In the genomic region with DNA sequence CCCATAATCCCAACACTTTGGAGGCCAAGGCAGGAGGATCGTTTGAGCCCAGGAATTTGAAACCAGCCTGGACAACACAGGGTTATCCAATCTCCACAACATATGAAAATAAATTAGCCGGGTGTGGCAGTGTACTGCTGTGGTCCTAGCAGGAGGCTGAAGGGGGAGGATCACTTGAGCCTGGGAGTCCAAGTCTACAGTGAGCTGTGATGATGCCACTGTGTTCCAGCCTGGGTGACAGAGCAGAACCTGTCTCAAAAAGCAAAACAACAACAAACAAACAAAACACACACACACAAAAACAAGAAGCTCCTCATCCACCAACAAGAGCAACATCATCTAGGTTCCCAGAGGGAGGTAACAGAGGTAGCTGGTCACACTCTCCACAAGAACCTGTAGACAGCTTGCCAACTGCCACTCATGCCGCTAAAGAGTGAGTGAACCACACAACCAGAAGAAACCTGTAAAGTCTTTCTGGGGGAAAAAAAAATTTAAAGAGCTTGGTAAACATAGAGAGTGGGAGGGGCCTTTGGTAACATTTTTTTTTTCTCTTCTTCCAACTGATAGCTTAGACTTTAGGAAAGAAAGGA, we compare ENCODE assay signal across 21 cellular contexts. TPM values are rescaled to one million over a fixed set of nuclear protein-coding genes. Genes with fewer than 3 reads are reported as not detected.
A peak's percentile ranks its signal among the peaks of the same experiment; 100 is the strongest.
DNase-seq lines count a peak whose midpoint lies in the region; ATAC-seq and TF ChIP-seq lines count a peak whose summit lies in the region.
"Had no signal": no experiment of that assay in that cellular context is flagged by ENCODE, and none has a peak within 500 bp of the region (broad histone marks: within the 10 kb centered on the region; RNA-seq: fewer than 3 reads in every experiment).

No MANE protein-coding gene starts in this region.

- no peaks in the 10 kb centered on the region for H3K9me3 ChIP-seq in cardiac muscle cell (ENCODE audit: low read depth)
- no peaks in the 10 kb centered on the region for H3K9me3 ChIP-seq in heart left ventricle
- H3K9me3 ChIP-seq in upper lobe of right lung, result no peaks in the 10 kb centered on the region
- H3K9me3 ChIP-seq: breast epithelium had no signal

- WGBS in heart left ventricle, 4 donors, result 78 to 88% (median 83%) methylated on average over 3 of the region's 3 CpGs

- H3K4me1 Mint-ChIP-seq in activated T-helper 17 cell treated with anti-CD3 and anti-CD28 coated beads, Interleukin-2, amount 50 U/mL, for 72 hours, result peaks cover 18% of the 10 kb centered on the region
- H3K4me1 Mint-ChIP-seq: neural crest cell had no signal

- H3K4me3 Mint-ChIP-seq in activated T-helper 17 cell treated with anti-CD3 and anti-CD28 coated beads, Interleukin-2, amount 50 U/mL, for 72 hours, result no peak overlapping the region
- H3K4me3 Mint-ChIP-seq: activated naive CD8-positive, alpha-beta T cell treated with anti-CD3 and anti-CD28 coated beads, Interleukin-2, amount 50 U/mL, for 24 hours; memory B cell; neural crest cell had no signal

- H3K27ac ChIP-seq in cardiac muscle cell (peak overlapping the region; percentile 54), heart left ventricle (no peak overlapping the region), upper lobe of right lung (no peak overlapping the region)
- H3K27ac ChIP-seq: SK-N-MC had no signal

- ATAC-seq in heart left ventricle, result no peak
- no peak for ATAC-seq in activated T-helper 17 cell treated with anti-CD3 and anti-CD28 coated beads, Interleukin-2, amount 50 U/mL, for 72 hours (replicated peaks)
- peak; percentile 59 for ATAC-seq in left colon
- peak; percentile 64 for ATAC-seq in upper lobe of right lung
- no peak for ATAC-seq in HG03025 (IDR thresholded peaks at IDR 0.05; ENCODE audit: low FRiP score, unreplicated experiment)
- ATAC-seq: activated CD4-positive, CD25-positive, alpha-beta regulatory T cell treated with anti-CD3 and anti-CD28 coated beads, Interleukin-2, amount 50 U/mL, for 24 hours; activated naive CD8-positive, alpha-beta T cell treated with anti-CD3 and anti-CD28 coated beads, Interleukin-2, amount 50 U/mL, for 24 hours; HCT116 had no signal

- no peaks in the 10 kb centered on the region for H3K36me3 ChIP-seq in cardiac muscle cell
- H3K36me3 ChIP-seq in heart left ventricle, result no peaks in the 10 kb centered on the region
- no peaks in the 10 kb centered on the region for H3K36me3 ChIP-seq in upper lobe of right lung
- H3K36me3 ChIP-seq: breast epithelium had no signal

- H3K4me3 ChIP-seq in cardiac muscle cell, result no peak overlapping the region
- H3K4me3 ChIP-seq in heart left ventricle, result no peak overlapping the region
- H3K4me3 ChIP-seq in upper lobe of right lung, result no peak overlapping the region
- H3K4me3 ChIP-seq: breast epithelium, SK-N-MC had no signal

- no peaks in the 10 kb centered on the region for H3K36me3 Mint-ChIP-seq in activated T-helper 17 cell treated with anti-CD3 and anti-CD28 coated beads, Interleukin-2, amount 50 U/mL, for 72 hours (ENCODE audit: low read depth)

- no peaks in the 10 kb centered on the region for H3K27me3 Mint-ChIP-seq in activated T-helper 17 cell treated with anti-CD3 and anti-CD28 coated beads, Interleukin-2, amount 50 U/mL, for 72 hours
- H3K27me3 Mint-ChIP-seq: activated naive CD8-positive, alpha-beta T cell treated with anti-CD3 and anti-CD28 coated beads, Interleukin-2, amount 50 U/mL, for 24 hours; memory B cell had no signal

- no peak for TF ChIP-seq POLR2A in heart left ventricle (IDR thresholded peaks at IDR 0.05)

- no peaks in the 10 kb centered on the region for H3K9me3 Mint-ChIP-seq in activated T-helper 17 cell treated with anti-CD3 and anti-CD28 coated beads, Interleukin-2, amount 50 U/mL, for 72 hours
- H3K9me3 Mint-ChIP-seq: activated naive CD8-positive, alpha-beta T cell treated with anti-CD3 and anti-CD28 coated beads, Interleukin-2, amount 50 U/mL, for 24 hours; activated T-helper 2 cell treated with anti-CD3 and anti-CD28 coated beads, Interferon-gamma antibody, Interleukin-2, Interleukin-4, amounts not matched to agents 10 μg/mL and 5 μg/mL and 100 μg/mL, durations not matched to agents 14 hours and 24 hours and 36 hours; memory B cell; neural crest cell had no signal

- no peak for DNase-seq in cardiac muscle cell (ENCODE audit: low read depth in 1 of 2, low spot score in 1 of 2)
- DNase-seq in heart left ventricle, result no peak
- DNase-seq in left colon, result peak in 1 of 2 donors; percentile 6
- DNase-seq in upper lobe of right lung, result no peak
- DNase-seq in NCI-H82 (lab: John Stamatoyannopoulos, UW), result no peak
- DNase-seq in anterior cingulate cortex (lab: John Stamatoyannopoulos, UW), result no peak
- DNase-seq: activated CD8-positive, alpha-beta memory T cell treated with anti-CD3 and anti-CD28 coated beads for 24 hours; activated naive CD8-positive, alpha-beta T cell treated with anti-CD3 and anti-CD28 coated beads, Interleukin-2, amount 50 U/mL, for 24 hours; head of caudate nucleus; NCI-H1092; NCI-H2107; NCI-H774 had no signal

- no peak for TF ChIP-seq CTCF in cardiac muscle cell (IDR thresholded peaks at IDR 0.05; ENCODE audit: low read depth, low read length)
- no peak for TF ChIP-seq CTCF in heart left ventricle (IDR thresholded peaks at IDR 0.05)
- TF ChIP-seq CTCF in upper lobe of right lung (IDR thresholded peaks at IDR 0.05), result no peak

- H3K4me1 ChIP-seq in cardiac muscle cell (ENCODE audit: low read depth), result peaks cover 10% of the 10 kb centered on the region
- H3K4me1 ChIP-seq in heart left ventricle, result peaks cover 0 to 44% (median 23%) of the 10 kb centered on the region in 12 donors
- peaks cover 30% of the 10 kb centered on the region for H3K4me1 ChIP-seq in upper lobe of right lung
- H3K4me1 ChIP-seq: breast epithelium had no signal

- peak overlapping the region; percentile 74 for H3K27ac Mint-ChIP-seq in activated T-helper 17 cell treated with anti-CD3 and anti-CD28 coated beads, Interleukin-2, amount 50 U/mL, for 72 hours
- H3K27ac Mint-ChIP-seq: activated naive CD8-positive, alpha-beta T cell treated with anti-CD3 and anti-CD28 coated beads, Interleukin-2, amount 50 U/mL, for 24 hours; activated T-helper 2 cell treated with anti-CD3 and anti-CD28 coated beads, Interferon-gamma antibody, Interleukin-2, Interleukin-4, amounts not matched to agents 10 μg/mL and 5 μg/mL and 100 μg/mL, durations not matched to agents 14 hours and 24 hours and 36 hours; memory B cell had no signal

- no peaks in the 10 kb centered on the region for H3K27me3 ChIP-seq in cardiac muscle cell
- H3K27me3 ChIP-seq in heart left ventricle, result no peaks in the 10 kb centered on the region
- H3K27me3 ChIP-seq in upper lobe of right lung, result no peaks in the 10 kb centered on the region
- H3K27me3 ChIP-seq: breast epithelium had no signal

- intact Hi-C loops in heart left ventricle (cut with DNase I), result loop anchor here in 1 of 10 donors (5.0 kb wide), 1 partner anchor 33 kb away; the partner anchor contains the start of gene PTPN9
- intact Hi-C loops in left colon (cut with DNase I, micrococcal nuclease), result no loop called here
- intact Hi-C loops in upper lobe of right lung (cut with DNase I), result no loop called here

RNA-seq across cellular contexts. Expression of gene PTPN9, which starts 34.7 kb away (rescaled TPM):
- total RNA-seq in cardiac muscle cell, result 24.3 and 26.7 TPM in 2 replicates
- 29.2 and 37.3 TPM in 2 replicates for polyA plus RNA-seq in cardiac muscle cell
- total RNA-seq in heart left ventricle, result 10 to 100 TPM in 3 of 9 donors, 1 to 10 TPM in 6; 4.6 to 16.8 (median 8.8) TPM
- polyA plus RNA-seq in heart left ventricle, result 1 to 10 TPM; 2.4 to 7.7 TPM
- 10 to 100 TPM; 17.8 to 38.4 TPM for total RNA-seq in activated T-helper 17 cell treated with anti-CD3 and anti-CD28 coated beads, Interleukin-2, amount 50 U/mL, for 72 hours
- total RNA-seq in left colon, result 10 to 100 TPM; 39.3 to 39.6 TPM
- total RNA-seq in upper lobe of right lung, result 26.0 TPM

Comparison
In these comparisons a context has a peak if more than half of its experiments do, and no peak if none do; other contexts are left out.
1. ATAC-seq: peak in left colon (single experiment) and upper lobe of right lung (single experiment); none in heart left ventricle (0 of 4), activated T-helper 17 cell treated with anti-CD3 and anti-CD28 coated beads, Interleukin-2, amount 50 U/mL, for 72 hours (single experiment) and HG03025 (single experiment).